ENCODE assay signal across 11 cellular contexts in the genomic region with DNA sequence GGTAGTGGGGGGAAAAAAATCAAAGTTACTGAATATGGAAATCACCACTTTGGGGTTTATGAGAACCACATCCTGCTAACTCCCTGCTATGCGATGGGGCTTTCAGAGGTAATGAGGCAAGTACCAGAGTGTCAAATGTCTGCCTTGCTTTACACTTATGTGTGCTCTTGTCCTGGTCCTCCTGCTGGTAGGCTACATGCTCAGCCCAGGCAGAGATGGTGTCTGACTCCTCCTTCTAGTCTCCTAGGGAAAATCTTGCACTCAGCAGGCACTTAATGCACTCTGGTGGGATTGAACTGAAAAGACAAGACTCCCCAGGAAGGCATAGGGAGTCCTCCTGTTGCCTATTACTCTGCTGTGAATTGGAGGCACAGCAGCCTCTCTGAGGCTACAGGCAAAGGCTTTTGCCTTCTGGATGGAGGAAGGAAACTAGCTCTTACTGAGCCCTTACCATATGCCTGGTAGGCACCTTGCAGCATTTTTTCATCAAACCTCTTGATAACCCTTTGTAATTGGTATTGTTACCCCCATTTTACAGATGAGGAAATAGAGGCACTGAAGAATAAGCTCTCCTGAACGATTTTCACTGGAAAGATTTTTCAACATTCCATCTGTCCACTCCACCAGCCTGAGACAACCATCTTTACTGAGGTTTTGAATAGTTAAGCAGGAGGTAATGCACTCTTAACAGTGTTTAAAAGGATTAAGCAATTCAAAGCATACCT.
DNase-seq lines count a peak whose midpoint lies in the region; ATAC-seq and TF ChIP-seq lines count a peak whose summit lies in the region.
"Had no signal": no experiment of that assay in that cellular context is flagged by ENCODE, and none has a peak within 500 bp of the region (broad histone marks: within the 10 kb centered on the region; RNA-seq: fewer than 3 reads in every experiment).

No MANE protein-coding gene starts in this region.

- TF ChIP-seq EP300 in stomach (IDR thresholded peaks at IDR 0.05): no peak

- no peak for TF ChIP-seq CTCF in stomach (IDR thresholded peaks at IDR 0.05)

- H2BK15ac ChIP-seq in mesendoderm (replicated peaks; ENCODE audit: low read depth): no peak overlapping the region

- H3K23ac ChIP-seq in mesendoderm (ENCODE audit: low read length): no peak overlapping the region

- ATAC-seq in GM21717 (IDR thresholded peaks at IDR 0.05; ENCODE audit: unreplicated experiment): peak; percentile 84
- ATAC-seq in HG03196 (IDR thresholded peaks at IDR 0.05; ENCODE audit: unreplicated experiment): peak; percentile 93
- ATAC-seq: A549, pancreas had no signal

- no CpG with 5 or more reads among the region's 2 CpGs for WGBS in mesendoderm (ENCODE audit: extremely low coverage, insufficient coverage, low lambda C conversion rate)
- 36 to 49% (median 41%) methylated on average over 2 of the region's 2 CpGs for WGBS in stomach, 5 donors

- H3K27me3 ChIP-seq in mesendoderm (ENCODE audit: insufficient read depth, low read length, poor library complexity) (no peaks in the 10 kb centered on the region), stomach (peaks cover 0 to 9% (median 0%) of the 10 kb centered on the region in 3 donors)
- H3K27me3 ChIP-seq: pancreas had no signal

- H4K5ac ChIP-seq in mesendoderm (ENCODE audit: low read length): no peak overlapping the region

- H3K9ac ChIP-seq in mesendoderm (ENCODE audit: low read length): no peak overlapping the region

- H3K27ac ChIP-seq in mesendoderm (ENCODE audit: low read depth, low read length) (no peak overlapping the region), stomach (no peak overlapping the region)
- H3K27ac ChIP-seq: A549, pancreas had no signal

- H2AK5ac ChIP-seq in mesendoderm (ENCODE audit: low read length): no peak overlapping the region

- H3K4me1 ChIP-seq in mesendoderm (ENCODE audit: control insufficient read depth, low read depth, low read length) (peaks cover 2% of the 10 kb centered on the region), stomach (no peaks in the 10 kb centered on the region)
- H3K4me1 ChIP-seq: A549, pancreas had no signal

- H3K4me2 ChIP-seq in mesendoderm (ENCODE audit: low read length): no peak overlapping the region
- H3K4me2 ChIP-seq: A549 had no signal

- TF ChIP-seq POLR2A in stomach (IDR thresholded peaks at IDR 0.05): no peak

- H3K36me3 ChIP-seq in mesendoderm (ENCODE audit: control insufficient read depth, insufficient read depth, low read length) (no peaks in the 10 kb centered on the region), stomach (no peaks in the 10 kb centered on the region)
- H3K36me3 ChIP-seq: pancreas had no signal

- no peak overlapping the region for H3K56ac ChIP-seq in mesendoderm (ENCODE audit: low read length)

- H3K79me1 ChIP-seq in mesendoderm (ENCODE audit: low read length): no peaks in the 10 kb centered on the region

- no peak overlapping the region for H2BK120ac ChIP-seq in mesendoderm (ENCODE audit: low read depth, low read length)

- no peak overlapping the region for H3K18ac ChIP-seq in mesendoderm (ENCODE audit: low read length)

- H4K8ac ChIP-seq in mesendoderm (ENCODE audit: low read depth, low read length): no peak overlapping the region

- H3K4ac ChIP-seq in mesendoderm (ENCODE audit: low read depth, low read length): no peak overlapping the region

- H3K79me2 ChIP-seq in mesendoderm (ENCODE audit: control insufficient read depth, insufficient read depth, low read length): no peaks in the 10 kb centered on the region

- DNase-seq in NCI-H2107 treated with DMSO at 0.1 percent for 48 hours (lab: John Stamatoyannopoulos, UW; ENCODE audit: unreplicated experiment): peak; percentile 56
- no peak for DNase-seq in NCI-H2107 (lab: John Stamatoyannopoulos, UW)
- peak; percentile 69 for DNase-seq in mesendoderm
- DNase-seq in OCI-M2 (lab: John Stamatoyannopoulos, UW; ENCODE audit: unreplicated experiment): no peak
- no peak for DNase-seq in NCI-H2029 treated with DMSO at 0.1 percent for 48 hours (lab: John Stamatoyannopoulos, UW)
- no peak for DNase-seq in stomach
- DNase-seq: NK-92 treated with Interleukin-12 subunit alpha and Interleukin-12 subunit beta, amount 100 ng/mL, for 24 hours; pancreas had no signal

- H3K9me3 ChIP-seq in stomach: no peaks in the 10 kb centered on the region
- H3K9me3 ChIP-seq: A549, pancreas had no signal

- intact Hi-C loops in stomach (cut with DNase I; ENCODE audit: low total_unique reads): no loop called here

- H3K4me3 ChIP-seq in mesendoderm (ENCODE audit: low read length) (no peak overlapping the region), stomach (no peak overlapping the region)
- H3K4me3 ChIP-seq: A549, pancreas had no signal

- H2BK5ac ChIP-seq in mesendoderm (ENCODE audit: low read length): no peak overlapping the region

Comparison
In these comparisons a context has a peak if more than half of its experiments do, and no peak if none do; other contexts are left out.
1. DNase-seq: peak in NCI-H2107 treated with DMSO at 0.1 percent for 48 hours (single experiment) and mesendoderm (single experiment); none in NCI-H2107 (single experiment), OCI-M2 (single experiment), NCI-H2029 treated with DMSO at 0.1 percent for 48 hours (single experiment) and stomach (single experiment).